Comparison of ENCODE assay signal across 1 cellular context in the genomic region with DNA sequence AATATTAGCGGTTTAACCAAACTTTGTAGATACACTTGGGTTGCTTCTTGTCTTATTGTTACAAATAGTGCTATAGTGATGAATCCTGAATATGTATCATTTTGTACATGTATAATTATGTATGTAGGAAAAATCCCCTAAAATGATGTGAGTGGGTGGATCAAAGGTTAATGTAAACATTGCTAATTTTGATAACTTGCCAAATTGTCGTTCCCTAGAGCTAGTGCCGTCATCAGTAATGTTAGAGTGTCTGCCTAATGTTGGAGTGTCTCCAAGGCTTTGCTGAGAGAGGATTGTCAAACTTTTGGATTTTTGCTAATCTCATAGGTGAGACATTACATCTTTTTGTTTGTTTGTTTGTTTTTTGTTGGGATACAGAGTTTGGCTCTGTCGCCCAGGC.
TF ChIP-seq lines count a peak whose summit lies in the region.

No MANE protein-coding gene starts in this region.

TF ChIP-seq in HepG2, 621 proteins besides CTCF, POLR2A, EP300 and RAD21 (continued from another document):
- TF ChIP-seq U2AF2 (IDR thresholded peaks at IDR 0.05; ENCODE audit: low read depth, low read length) = no peak
- no peak for TF ChIP-seq WIZ (CRISPR knock-in tag; IDR thresholded peaks at IDR 0.05)
- TF ChIP-seq NCOA5 (CRISPR knock-in tag; IDR thresholded peaks at IDR 0.05) = no peak
- TF ChIP-seq, protein P1, sequence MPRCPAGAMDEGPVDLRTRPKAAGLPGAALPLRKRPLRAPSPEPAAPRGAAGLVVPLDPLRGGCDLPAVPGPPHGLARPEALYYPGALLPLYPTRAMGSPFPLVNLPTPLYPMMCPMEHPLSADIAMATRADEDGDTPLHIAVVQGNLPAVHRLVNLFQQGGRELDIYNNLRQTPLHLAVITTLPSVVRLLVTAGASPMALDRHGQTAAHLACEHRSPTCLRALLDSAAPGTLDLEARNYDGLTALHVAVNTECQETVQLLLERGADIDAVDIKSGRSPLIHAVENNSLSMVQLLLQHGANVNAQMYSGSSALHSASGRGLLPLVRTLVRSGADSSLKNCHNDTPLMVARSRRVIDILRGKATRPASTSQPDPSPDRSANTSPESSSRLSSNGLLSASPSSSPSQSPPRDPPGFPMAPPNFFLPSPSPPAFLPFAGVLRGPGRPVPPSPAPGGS (CRISPR knock-in tag; IDR thresholded peaks at IDR 0.05) = no peak
- no peak for TF ChIP-seq ZNF550 (CRISPR knock-in tag; IDR thresholded peaks at IDR 0.05; ENCODE audit: borderline replicate concordance)
- no peak for TF ChIP-seq SMARCC2 (IDR thresholded peaks at IDR 0.05)
- TF ChIP-seq, protein P2, sequence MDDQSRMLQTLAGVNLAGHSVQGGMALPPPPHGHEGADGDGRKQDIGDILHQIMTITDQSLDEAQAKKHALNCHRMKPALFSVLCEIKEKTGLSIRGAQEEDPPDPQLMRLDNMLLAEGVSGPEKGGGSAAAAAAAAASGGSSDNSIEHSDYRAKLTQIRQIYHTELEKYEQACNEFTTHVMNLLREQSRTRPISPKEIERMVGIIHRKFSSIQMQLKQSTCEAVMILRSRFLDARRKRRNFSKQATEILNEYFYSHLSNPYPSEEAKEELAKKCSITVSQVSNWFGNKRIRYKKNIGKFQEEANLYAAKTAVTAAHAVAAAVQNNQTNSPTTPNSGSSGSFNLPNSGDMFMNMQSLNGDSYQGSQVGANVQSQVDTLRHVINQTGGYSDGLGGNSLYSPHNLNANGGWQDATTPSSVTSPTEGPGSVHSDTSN (CRISPR knock-in tag; IDR thresholded peaks at IDR 0.05; ENCODE audit: borderline replicate concordance) = no peak
- TF ChIP-seq, protein P3, sequence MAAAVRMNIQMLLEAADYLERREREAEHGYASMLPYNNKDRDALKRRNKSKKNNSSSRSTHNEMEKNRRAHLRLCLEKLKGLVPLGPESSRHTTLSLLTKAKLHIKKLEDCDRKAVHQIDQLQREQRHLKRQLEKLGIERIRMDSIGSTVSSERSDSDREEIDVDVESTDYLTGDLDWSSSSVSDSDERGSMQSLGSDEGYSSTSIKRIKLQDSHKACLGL (CRISPR knock-in tag; IDR thresholded peaks at IDR 0.05) = no peak
